Comparison of ENCODE assay signal across 28 cellular contexts in the genomic region with DNA sequence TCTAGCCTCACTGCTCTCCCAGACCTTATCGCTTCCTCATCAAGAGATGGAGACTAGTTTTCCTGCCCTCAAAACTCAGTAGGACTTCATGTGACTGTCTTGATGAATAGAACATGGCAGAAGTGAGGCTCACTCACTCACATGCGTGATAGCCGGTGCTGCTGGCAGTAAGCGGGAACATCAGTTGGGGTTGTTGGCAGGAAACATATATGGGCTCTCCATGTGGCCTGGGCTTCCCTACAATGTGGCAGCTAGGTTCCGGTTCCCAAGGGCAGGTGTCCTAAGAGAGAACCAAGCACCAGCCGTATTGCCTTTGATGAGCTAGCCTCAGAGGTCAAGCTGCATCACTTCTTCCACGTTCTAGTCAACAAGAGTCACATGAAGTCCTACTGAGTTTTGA.
"Had no signal": no experiment of that assay in that cellular context is flagged by ENCODE, and none has a peak within 500 bp of the region (broad histone marks: within the 10 kb centered on the region; RNA-seq: fewer than 3 reads in every experiment).

No MANE protein-coding gene starts in this region.

- H3K4me1 Mint-ChIP-seq: activated naive CD4-positive, alpha-beta T cell treated with anti-CD3 and anti-CD28 coated beads, Interleukin-2, amount 50 U/mL, for 24 hours; activated naive CD8-positive, alpha-beta T cell treated with anti-CD3 and anti-CD28 coated beads, Interleukin-2, amount 10 ng/mL, durations not matched to agents 7 days and 5 days had no signal

- H3K36me3 ChIP-seq: ascending aorta, cardiac muscle cell, SJCRH30, WERI-Rb-1 had no signal

- ATAC-seq: Panc1 had no signal

- DNase-seq: activated CD4-positive, alpha-beta memory T cell treated with anti-CD3 and anti-CD28 coated beads for 36 hours; activated CD4-positive, alpha-beta T cell treated with anti-CD3 and anti-CD28 coated beads for 4 hours; activated CD4-positive, alpha-beta T cell treated with anti-CD3 and anti-CD28 coated beads, Interleukin-2, amount 50 U/mL, for 1 hour; activated gamma-delta T cell; activated naive CD4-positive, alpha-beta T cell treated with Interleukin-2 at 50 U/mL for 16 hours; activated naive CD8-positive, alpha-beta T cell treated with anti-CD3 and anti-CD28 coated beads, Interleukin-2, amount 10 ng/mL, durations not matched to agents 7 days and 5 days; activated T-cell treated with anti-CD3 and anti-CD28 coated beads, Interleukin-2, amount 50 U/mL, for 1 hour; amygdala; Kasumi-1; KG1; MM.1S; MV-4-11; NCI-H1092; NCI-H1436 treated with DMSO at 0.1 percent for 48 hours; NCI-H1694 treated with DMSO at 0.1 percent for 48 hours; NCI-H2029; NCI-H345; NCI-H524 treated with DMSO at 0.1 percent for 48 hours; SHP77; SJCRH30; T1000; WERI-Rb-1 had no signal

- H3K9me3 Mint-ChIP-seq: activated CD4-positive, alpha-beta memory T cell treated with anti-CD3 and anti-CD28 coated beads for 36 hours; activated naive CD4-positive, alpha-beta T cell treated with anti-CD3 and anti-CD28 coated beads, Interleukin-2, amount 50 U/mL, for 24 hours; activated naive CD8-positive, alpha-beta T cell treated with anti-CD3 and anti-CD28 coated beads, Interleukin-2, amount 10 ng/mL, durations not matched to agents 7 days and 5 days; activated T-helper 2 cell treated with anti-CD3 and anti-CD28 coated beads, Interferon-gamma antibody, Interleukin-2, Interleukin-4, amounts not matched to agents 10 μg/mL and 5 μg/mL and 100 μg/mL, durations not matched to agents 14 hours and 24 hours and 36 hours had no signal

- H3K27me3 ChIP-seq: ascending aorta, cardiac muscle cell had no signal

- H3K4me3 ChIP-seq: ascending aorta, cardiac muscle cell, SJCRH30, SK-N-MC had no signal

- H3K4me1 ChIP-seq: ascending aorta, SJCRH30 had no signal

- H3K27ac ChIP-seq: ascending aorta, cardiac muscle cell, SJCRH30, SK-N-MC, WERI-Rb-1 had no signal

- H3K36me3 Mint-ChIP-seq: activated CD4-positive, alpha-beta memory T cell treated with anti-CD3 and anti-CD28 coated beads for 36 hours; activated naive CD4-positive, alpha-beta T cell treated with anti-CD3 and anti-CD28 coated beads, Interleukin-2, amount 50 U/mL, for 24 hours; activated naive CD8-positive, alpha-beta T cell treated with anti-CD3 and anti-CD28 coated beads, Interleukin-2, amount 10 ng/mL, durations not matched to agents 7 days and 5 days had no signal

- H3K9me3 ChIP-seq: ascending aorta, SJCRH30 had no signal

- H3K27me3 Mint-ChIP-seq: activated CD4-positive, alpha-beta memory T cell treated with anti-CD3 and anti-CD28 coated beads for 36 hours; activated naive CD8-positive, alpha-beta T cell treated with anti-CD3 and anti-CD28 coated beads, Interleukin-2, amount 10 ng/mL, durations not matched to agents 7 days and 5 days had no signal

- H3K4me3 Mint-ChIP-seq: activated CD4-positive, alpha-beta memory T cell treated with anti-CD3 and anti-CD28 coated beads for 36 hours; activated naive CD4-positive, alpha-beta T cell treated with anti-CD3 and anti-CD28 coated beads, Interleukin-2, amount 50 U/mL, for 24 hours; activated naive CD8-positive, alpha-beta T cell treated with anti-CD3 and anti-CD28 coated beads, Interleukin-2, amount 10 ng/mL, durations not matched to agents 7 days and 5 days had no signal

- H3K27ac Mint-ChIP-seq: activated CD4-positive, alpha-beta memory T cell treated with anti-CD3 and anti-CD28 coated beads for 36 hours; activated naive CD4-positive, alpha-beta T cell treated with anti-CD3 and anti-CD28 coated beads, Interleukin-2, amount 50 U/mL, for 24 hours; activated naive CD8-positive, alpha-beta T cell treated with anti-CD3 and anti-CD28 coated beads, Interleukin-2, amount 10 ng/mL, durations not matched to agents 7 days and 5 days; activated T-helper 2 cell treated with anti-CD3 and anti-CD28 coated beads, Interferon-gamma antibody, Interleukin-2, Interleukin-4, amounts not matched to agents 10 μg/mL and 5 μg/mL and 100 μg/mL, durations not matched to agents 14 hours and 24 hours and 36 hours had no signal
